In the genomic region with DNA sequence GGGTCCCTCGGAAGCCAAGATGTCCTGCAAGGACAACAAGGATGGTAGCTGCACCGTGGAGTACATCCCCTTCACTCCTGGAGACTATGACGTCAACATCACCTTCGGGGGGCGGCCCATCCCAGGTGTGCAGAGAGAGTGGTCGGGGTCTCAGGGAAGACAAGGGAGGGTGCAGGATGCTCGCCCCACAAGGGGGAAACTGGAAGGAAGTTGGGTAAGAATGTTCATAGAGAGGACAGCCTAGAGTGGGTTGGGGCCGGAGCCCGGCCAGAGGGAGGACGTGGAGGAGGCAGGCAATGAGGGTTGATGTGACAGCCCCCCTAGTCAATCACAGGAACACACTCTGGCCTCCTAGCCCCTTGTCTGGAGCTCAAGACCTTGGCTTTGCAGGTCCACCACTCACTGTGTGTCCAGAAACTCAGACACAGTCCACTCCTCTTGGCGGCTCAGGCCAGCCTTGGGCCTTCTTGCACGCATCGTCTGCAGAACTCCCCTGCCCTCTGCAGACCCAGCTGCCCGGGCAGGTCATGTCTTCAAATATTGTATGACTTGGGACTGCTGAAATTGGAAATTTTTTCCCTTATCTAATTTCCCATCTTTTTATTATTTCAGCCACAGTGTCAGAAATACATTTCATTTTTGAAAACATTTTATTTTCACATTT, we compare ENCODE assay signal across 1 cellular context.
TF ChIP-seq lines count a peak whose summit lies in the region.

No MANE protein-coding gene starts in this region.

TF ChIP-seq in K562, 482 proteins besides CTCF, POLR2A, EP300 and RAD21:
- TF ChIP-seq ETV6 (IDR thresholded peaks at IDR 0.05; ENCODE audit: borderline replicate concordance in 1 of 2, low read depth in 2 of 2, low read length in 1 of 2): no peak
- TF ChIP-seq ETV6 (CRISPR knock-in tag; IDR thresholded peaks at IDR 0.05; ENCODE audit: borderline replicate concordance): no peak
- TF ChIP-seq ATF1 (CRISPR knock-in tag; IDR thresholded peaks at IDR 0.05): 0 out of 2 replicates have a peak, but pooled peaks have one; percentile 16
- TF ChIP-seq ATF1 (tag; IDR thresholded peaks at IDR 0.05): no peak
